Comparison of ENCODE assay signal across 34 cellular contexts in the genomic region with DNA sequence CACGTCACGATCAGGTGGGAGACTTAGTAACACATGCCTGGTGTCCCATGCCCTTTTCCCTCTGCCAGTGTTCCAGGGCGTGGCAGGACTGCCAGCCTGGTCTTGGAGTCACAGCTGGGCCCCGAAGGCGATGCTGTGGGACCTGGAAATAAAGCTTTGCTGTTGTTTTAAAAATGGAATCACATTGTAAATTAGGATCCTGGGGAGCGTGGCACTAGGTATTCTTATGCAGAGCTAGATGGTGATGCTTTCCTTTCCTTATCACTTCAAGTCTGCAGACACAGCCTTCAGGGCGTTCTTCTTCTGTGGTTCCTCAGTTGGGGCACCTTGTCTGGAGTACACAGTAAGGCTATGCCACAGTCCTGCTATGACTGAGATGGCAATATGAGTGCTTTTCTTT.
"Had no signal": no experiment of that assay in that cellular context is flagged by ENCODE, and none has a peak within 500 bp of the region (broad histone marks: within the 10 kb centered on the region; RNA-seq: fewer than 3 reads in every experiment).

No MANE protein-coding gene starts in this region.

- H3K9me3 Mint-ChIP-seq: activated CD4-positive, alpha-beta T cell treated with anti-CD3 and anti-CD28 coated beads, Interleukin-2, amount 10 ng/mL, durations not matched to agents 7 days and 5 days; activated CD8-positive, alpha-beta T cell treated with anti-CD3 and anti-CD28 coated beads for 36 hours; activated T-cell treated with anti-CD3 and anti-CD28 coated beads, Interleukin-2, amount 50 U/mL, for 4 hours; activated T-helper 17 cell treated with anti-CD3 and anti-CD28 coated beads, Interleukin-2, amount 50 U/mL, for 72 hours; effector memory CD8-positive, alpha-beta T cell; nephron; stimulated activated memory B cell treated with anti-CD40 and anti-IgM and Interleukin-4, amounts not matched to agents 10 μg/mL and 1 μg/mL and 100 μg/mL, for 72 hours; stimulated activated naive CD8-positive, alpha-beta T cell treated with anti-CD3 and anti-CD28 coated beads, Interleukin-15, amount 100 ng/mL, for 72 hours had no signal

- H3K27me3 ChIP-seq: gastroesophageal sphincter, left lung, ovary, upper lobe of left lung, vagina had no signal

- H3K27ac ChIP-seq: gastroesophageal sphincter, left lung, lower lobe of right lung, ovary, prostate gland, upper lobe of left lung, vagina had no signal

- FAIRE-seq: astrocyte, endothelial cell of umbilical vein, islet of Langerhans had no signal

- ATAC-seq: activated CD8-positive, alpha-beta T cell treated with anti-CD3 and anti-CD28 coated beads for 36 hours; activated T-cell treated with anti-CD3 and anti-CD28 coated beads, Interleukin-2, amount 50 U/mL, for 4 hours; activated T-helper 17 cell treated with anti-CD3 and anti-CD28 coated beads, Interleukin-2, amount 50 U/mL, for 72 hours; effector memory CD8-positive, alpha-beta T cell; gastroesophageal sphincter; left lung; lower lobe of right lung; mucosa of descending colon; sciatic nerve; stimulated activated memory B cell treated with anti-CD40 and anti-IgM and Interleukin-4, amounts not matched to agents 10 μg/mL and 1 μg/mL and 100 μg/mL, for 72 hours; stimulated activated naive CD8-positive, alpha-beta T cell treated with anti-CD3 and anti-CD28 coated beads, Interleukin-15, amount 100 ng/mL, for 72 hours; T-helper 17 cell had no signal

- H3K27ac Mint-ChIP-seq: activated CD4-positive, alpha-beta T cell treated with anti-CD3 and anti-CD28 coated beads, Interleukin-2, amount 10 ng/mL, durations not matched to agents 7 days and 5 days; activated CD8-positive, alpha-beta T cell treated with anti-CD3 and anti-CD28 coated beads for 36 hours; activated T-helper 17 cell treated with anti-CD3 and anti-CD28 coated beads, Interleukin-2, amount 50 U/mL, for 72 hours; effector memory CD8-positive, alpha-beta T cell; stimulated activated naive CD8-positive, alpha-beta T cell treated with anti-CD3 and anti-CD28 coated beads, Interleukin-15, amount 100 ng/mL, for 72 hours; T-helper 17 cell had no signal

- H3K9me3 ChIP-seq: gastroesophageal sphincter, lower lobe of right lung, mucosa of descending colon, ovary, prostate gland, upper lobe of left lung, vagina had no signal

- H3K4me2 ChIP-seq: smooth muscle cell had no signal

- H3K4me3 Mint-ChIP-seq: activated CD4-positive, alpha-beta T cell treated with anti-CD3 and anti-CD28 coated beads, Interleukin-2, amount 10 ng/mL, durations not matched to agents 7 days and 5 days; activated CD8-positive, alpha-beta T cell treated with anti-CD3 and anti-CD28 coated beads for 36 hours; activated T-cell treated with anti-CD3 and anti-CD28 coated beads, Interleukin-2, amount 50 U/mL, for 4 hours; activated T-helper 17 cell treated with anti-CD3 and anti-CD28 coated beads, Interleukin-2, amount 50 U/mL, for 72 hours; effector memory CD8-positive, alpha-beta T cell; nephron; stimulated activated memory B cell treated with anti-CD40 and anti-IgM and Interleukin-4, amounts not matched to agents 10 μg/mL and 1 μg/mL and 100 μg/mL, for 72 hours; stimulated activated naive CD8-positive, alpha-beta T cell treated with anti-CD3 and anti-CD28 coated beads, Interleukin-15, amount 100 ng/mL, for 72 hours; T-helper 17 cell had no signal

- DNase-seq: activated CD4-positive, alpha-beta T cell treated with anti-CD3 and anti-CD28 coated beads for 1 hour; activated CD4-positive, alpha-beta T cell treated with anti-CD3 and anti-CD28 coated beads, Interleukin-2, amount 10 ng/mL, durations not matched to agents 7 days and 5 days; activated CD8-positive, alpha-beta T cell treated with anti-CD3 and anti-CD28 coated beads for 36 hours; activated gamma-delta T cell treated with Interleukin-2 at 50 U/mL for 16 hours; activated naive CD4-positive, alpha-beta T cell treated with anti-CD3 and anti-CD28 coated beads, Interleukin-2, amount 50 U/mL, for 16 hours; activated T-cell treated with anti-CD3 and anti-CD28 coated beads, Interleukin-2, amount 50 U/mL, for 4 hours; amniotic stem cell; cortex of kidney; effector memory CD8-positive, alpha-beta T cell; head of caudate nucleus; hippocampal formation; left lung; lower lobe of right lung; mesenchymal stem cell; mucosa of descending colon; ovary; retina; stimulated activated CD4-positive, alpha-beta T cell treated with anti-CD3 and anti-CD28 coated beads, Interleukin-1b, Interleukin-23, amount 100 ng/mL, for 48 hours; stimulated activated CD4-positive, alpha-beta T cell treated with anti-CD3 and anti-CD28 coated beads, Interleukin-4, amount 100 ng/mL, for 4 hours; stimulated activated CD8-positive, alpha-beta memory T cell treated with anti-CD3 and anti-CD28 coated beads, Interleukin-4, amount 100 ng/mL, for 48 hours; stimulated activated naive CD8-positive, alpha-beta T cell treated with anti-CD3 and anti-CD28 coated beads, Interleukin-15, amount 100 ng/mL, for 72 hours; T-helper 17 cell; upper lobe of left lung had no signal

- H3K4me3 ChIP-seq: gastroesophageal sphincter, left lung, lower lobe of right lung, mucosa of descending colon, ovary, prostate gland, smooth muscle cell, upper lobe of left lung, vagina had no signal

- H3K4me1 ChIP-seq: gastroesophageal sphincter, left lung, lower lobe of right lung, prostate gland, upper lobe of left lung, vagina had no signal

- H3K27me3 Mint-ChIP-seq: activated CD4-positive, alpha-beta T cell treated with anti-CD3 and anti-CD28 coated beads, Interleukin-2, amount 10 ng/mL, durations not matched to agents 7 days and 5 days; activated CD8-positive, alpha-beta T cell treated with anti-CD3 and anti-CD28 coated beads for 36 hours; activated T-helper 17 cell treated with anti-CD3 and anti-CD28 coated beads, Interleukin-2, amount 50 U/mL, for 72 hours; effector memory CD8-positive, alpha-beta T cell; stimulated activated memory B cell treated with anti-CD40 and anti-IgM and Interleukin-4, amounts not matched to agents 10 μg/mL and 1 μg/mL and 100 μg/mL, for 72 hours; stimulated activated naive CD8-positive, alpha-beta T cell treated with anti-CD3 and anti-CD28 coated beads, Interleukin-15, amount 100 ng/mL, for 72 hours; T-helper 17 cell had no signal

- H3K36me3 ChIP-seq: gastroesophageal sphincter, left lung, lower lobe of right lung, ovary, prostate gland, upper lobe of left lung, vagina had no signal

- H3K4me1 Mint-ChIP-seq: activated CD4-positive, alpha-beta T cell treated with anti-CD3 and anti-CD28 coated beads, Interleukin-2, amount 10 ng/mL, durations not matched to agents 7 days and 5 days; activated T-helper 17 cell treated with anti-CD3 and anti-CD28 coated beads, Interleukin-2, amount 50 U/mL, for 72 hours; stimulated activated naive CD8-positive, alpha-beta T cell treated with anti-CD3 and anti-CD28 coated beads, Interleukin-15, amount 100 ng/mL, for 72 hours; T-helper 17 cell had no signal
